In genomic region chr20:58510921-58511320, GRCh38 we compare ENCODE assay signal across 32 cellular contexts. TPM values are rescaled to one million over a fixed set of nuclear protein-coding genes. Genes with fewer than 3 reads are reported as not detected.
"Had no signal": no experiment of that assay in that cellular context is flagged by ENCODE, and none has a peak within 500 bp of the region (broad histone marks: within the 10 kb centered on the region; RNA-seq: fewer than 3 reads in every experiment).

No MANE protein-coding gene starts in this region.

- H3K4me3 ChIP-seq: body of pancreas, cardiac muscle cell, coronary artery, dorsolateral prefrontal cortex, gastrocnemius medialis, left ventricle myocardium inferior, lung, mucosa of descending colon, pancreas, prostate gland, sigmoid colon, spleen, suprapubic skin, tibial artery, upper lobe of right lung had no signal

- H3K4me1 ChIP-seq: body of pancreas, gastrocnemius medialis, pancreas, prostate gland, upper lobe of right lung had no signal

- H3K27ac Mint-ChIP-seq: activated naive CD8-positive, alpha-beta T cell; nephron progenitor cell had no signal

- H3K9me3 Mint-ChIP-seq: nephron progenitor cell had no signal

- H3K4me3 Mint-ChIP-seq: activated naive CD8-positive, alpha-beta T cell; naive B cell; nephron progenitor cell had no signal

- H3K9me3 ChIP-seq: gastrocnemius medialis, mucosa of descending colon, pancreas, prostate gland, upper lobe of right lung had no signal

- DNase-seq: activated CD4-positive, alpha-beta T cell treated with anti-CD3 and anti-CD28 coated beads for 4 hours; activated CD4-positive, alpha-beta T cell treated with anti-CD3 and anti-CD28 coated beads, Interleukin-2, amount 50 U/mL, for 48 hours; activated CD8-positive, alpha-beta memory T cell treated with anti-CD3 and anti-CD28 coated beads for 24 hours; activated effector memory CD4-positive, alpha-beta T cell treated with Interleukin-2 at 50 U/mL for 16 hours; activated naive CD4-positive, alpha-beta T cell treated with Interleukin-2 at 50 U/mL for 16 hours; anterior cingulate cortex; body of pancreas; dorsolateral prefrontal cortex; effector memory CD4-positive, alpha-beta T cell; gastrocnemius medialis; glutamatergic neuron; left ventricle myocardium inferior; mucosa of descending colon; naive B cell; nephron progenitor cell; pancreas; sigmoid colon; spleen; stimulated activated naive CD4-positive, alpha-beta T cell; tibial artery; upper lobe of right lung had no signal

- FAIRE-seq: pancreas, TTC549 had no signal

- H3K4me1 Mint-ChIP-seq: nephron progenitor cell had no signal

- H3K27ac ChIP-seq: body of pancreas, cardiac muscle cell, coronary artery, dorsolateral prefrontal cortex, gastrocnemius medialis, left ventricle myocardium inferior, neutrophil, pancreas, prostate gland, sigmoid colon, spleen, suprapubic skin, tibial artery, upper lobe of right lung, VCaP had no signal

- ATAC-seq: body of pancreas, gastrocnemius medialis, mucosa of descending colon, upper lobe of right lung had no signal

- H3K36me3 ChIP-seq: cardiac muscle cell, gastrocnemius medialis, left ventricle myocardium inferior, neutrophil, pancreas, prostate gland, sigmoid colon, spleen, suprapubic skin, tibial artery, upper lobe of right lung had no signal

- H3K36me3 Mint-ChIP-seq: activated naive CD8-positive, alpha-beta T cell had no signal

RNA-seq across cellular contexts. Expression of gene APCDD1L, which starts 4.3 kb away (rescaled TPM):
- total RNA-seq: cerebellum, mesenteric fat pad, upper lobe of right lung had no signal
